In genomic region chr22:50520184-50520583, GRCh38 we compare ENCODE assay signal across 4 cellular contexts. TPM values are rescaled to one million over a fixed set of nuclear protein-coding genes. Genes with fewer than 3 reads are reported as not detected.
"Had no signal": no experiment of that assay in that cellular context is flagged by ENCODE, and none has a peak within 500 bp of the region (broad histone marks: within the 10 kb centered on the region; RNA-seq: fewer than 3 reads in every experiment).

No MANE protein-coding gene starts in this region.

RNA-seq across cellular contexts. Expression of gene SCO2, which starts 5.2 kb away (rescaled TPM):
- total RNA-seq: Right ventricle myocardium inferior, Right ventricle myocardium superior had no signal

RNA-seq across cellular contexts. Expression of gene KLHDC7B, which starts 25.5 kb away (rescaled TPM):
- total RNA-seq: PC-3, Right ventricle myocardium inferior, Right ventricle myocardium superior, RPMI7951 had no signal
